In genomic region chr20:50456452-50457324, GRCh38 we compare ENCODE assay signal across 1 cellular context.
TF ChIP-seq lines count a peak whose summit lies in the region.

No MANE protein-coding gene starts in this region.

TF ChIP-seq in HepG2, 621 proteins besides CTCF, POLR2A, EP300 and RAD21 (continued from another document and continues in another):
- TF ChIP-seq E2F5 (CRISPR knock-in tag; conservative IDR thresholded peaks at IDR 0.05) (no peak), MAX (IDR thresholded peaks at IDR 0.05) (no peak; the same call in 1 of the 2 replicates), DR1 (CRISPR knock-in tag; IDR thresholded peaks at IDR 0.05) (no peak), ZNF230 (CRISPR knock-in tag; IDR thresholded peaks at IDR 0.05) (0 out of 2 replicates have a peak, but pooled peaks have one; percentile 14), ZNF672 (CRISPR knock-in tag; IDR thresholded peaks at IDR 0.05) (no peak), ZFYVE20 (CRISPR knock-in tag; IDR thresholded peaks at IDR 0.05; ENCODE audit: borderline replicate concordance, low read depth) (no peak), ZNF567 (CRISPR knock-in tag; IDR thresholded peaks at IDR 0.05; ENCODE audit: borderline replicate concordance) (peak; percentile 19; the same call in 1 of the 2 replicates), RBAK (CRISPR knock-in tag; IDR thresholded peaks at IDR 0.05) (no peak), ZNF629 (CRISPR knock-in tag; conservative IDR thresholded peaks at IDR 0.05) (peak; percentile 100), KDM1A (CRISPR knock-in tag; IDR thresholded peaks at IDR 0.05) (peak; percentile 99), ZBTB20 (CRISPR knock-in tag; IDR thresholded peaks at IDR 0.05; ENCODE audit: borderline replicate concordance, low read depth) (no peak), ZNF251 (CRISPR knock-in tag; IDR thresholded peaks at IDR 0.05) (no peak; the same call in 1 of the 2 replicates), PCBP1 (IDR thresholded peaks at IDR 0.05; ENCODE audit: borderline replicate concordance, low read depth, low read length) (0 out of 2 replicates have a peak, but pooled peaks have one; percentile 76), ZSCAN29 (CRISPR knock-in tag; conservative IDR thresholded peaks at IDR 0.05) (no peak), MXD1 (CRISPR knock-in tag; IDR thresholded peaks at IDR 0.05) (no peak; the same call in 1 of the 2 replicates), ZNF605 (CRISPR knock-in tag; IDR thresholded peaks at IDR 0.05) (peak; percentile 38; the same call in 1 of the 2 replicates), HCFC1 (IDR thresholded peaks at IDR 0.05; ENCODE audit: low read depth, low read length) (no peak), KDM2A (CRISPR knock-in tag; IDR thresholded peaks at IDR 0.05; ENCODE audit: borderline replicate concordance, low read depth) (0 out of 2 replicates have a peak, but pooled peaks have one; percentile 33), ZNF407 (CRISPR knock-in tag; IDR thresholded peaks at IDR 0.05; ENCODE audit: not compliant biosample characterization) (peak; percentile 10), ZNF513 (CRISPR knock-in tag; conservative IDR thresholded peaks at IDR 0.05) (0 out of 2 replicates have a peak, but pooled peaks have one; percentile 67), ELF1 (CRISPR knock-in tag; IDR thresholded peaks at IDR 0.05) (no peak), ZNF317 (CRISPR knock-in tag; IDR thresholded peaks at IDR 0.05) (0 out of 2 replicates have a peak, but pooled peaks have one; percentile 9), ZNF773 (CRISPR knock-in tag; IDR thresholded peaks at IDR 0.05; ENCODE audit: borderline replicate concordance) (no peak), ZNF607 (CRISPR knock-in tag; IDR thresholded peaks at IDR 0.05; ENCODE audit: borderline replicate concordance) (peak; percentile 14; the same call in 1 of the 2 replicates), SAP130 (CRISPR knock-in tag; IDR thresholded peaks at IDR 0.05; ENCODE audit: low read depth) (no peak; the same call in 1 of the 2 replicates), GATAD1 (CRISPR knock-in tag; IDR thresholded peaks at IDR 0.05) (no peak), MAFF (IDR thresholded peaks at IDR 0.05; ENCODE audit: low read depth, low read length) (no peak), ZBTB46 (CRISPR knock-in tag; IDR thresholded peaks at IDR 0.05; ENCODE audit: borderline replicate concordance) (no peak), THYN1 (CRISPR knock-in tag; IDR thresholded peaks at IDR 0.05; ENCODE audit: borderline replicate concordance, low read depth) (no peak), ZNF552 (CRISPR knock-in tag; IDR thresholded peaks at IDR 0.05; ENCODE audit: borderline replicate concordance) (peak; percentile 68; the same call in 1 of the 2 replicates), XRCC5 (optimal IDR thresholded peaks at IDR 0.05; ENCODE audit: low read length) (no peak), ZNF253 (CRISPR knock-in tag; IDR thresholded peaks at IDR 0.05; ENCODE audit: borderline replicate concordance) (no peak), ZNF609 (CRISPR knock-in tag; IDR thresholded peaks at IDR 0.05; ENCODE audit: borderline replicate concordance) (no peak)
